8 cellular contexts compared by ENCODE assay signal in genomic region chr2:219459460-219460311, GRCh38. TPM values are rescaled to one million over a fixed set of nuclear protein-coding genes. Genes with fewer than 3 reads are reported as not detected.
A peak's percentile ranks its signal among the peaks of the same experiment; 100 is the strongest.
DNase-seq lines count a peak whose midpoint lies in the region; ATAC-seq, FAIRE-seq and TF ChIP-seq lines count a peak whose summit lies in the region.

No MANE protein-coding gene starts in this region.

- ATAC-seq in GM18868 (IDR thresholded peaks at IDR 0.05; ENCODE audit: unreplicated experiment) (peak; percentile 76), HG03460 (IDR thresholded peaks at IDR 0.05; ENCODE audit: unreplicated experiment) (peak; percentile 74)

- H3K36me3 Mint-ChIP-seq in MCF 10A (ENCODE audit: insufficient read depth, unreplicated experiment), result peaks cover 12% of the 10 kb centered on the region

- TF ChIP-seq CTCF in SK-N-SH (IDR thresholded peaks at IDR 0.05) (peak; percentile 87), MCF 10A (IDR thresholded peaks at IDR 0.05; ENCODE audit: unreplicated experiment) (peak; percentile 76), keratinocyte (optimal IDR thresholded peaks at IDR 0.05 in 1 of 3, IDR thresholded peaks at IDR 0.05 in 1 of 3, conservative IDR thresholded peaks at IDR 0.05 in 1 of 3; ENCODE audit: extremely low read depth in 1 of 3, insufficient read depth in 2 of 3, low read length in 3 of 3) (peak in 2 of 3 experiments; percentile 92 to 93)

- H2AFZ ChIP-seq in SK-N-SH (ENCODE audit: low read depth), result no peak overlapping the region
- no peak overlapping the region for H2AFZ ChIP-seq in keratinocyte (ENCODE audit: control insufficient read depth, low read length)

- H3F3A ChIP-seq in SK-N-SH (replicated peaks; ENCODE audit: insufficient read depth), result peaks cover 9% of the 10 kb centered on the region

- H3K4me3 ChIP-seq in SK-N-SH (ENCODE audit: low read depth in 2 of 2, low read length in 1 of 2) (no peak overlapping the region), keratinocyte (ENCODE audit: control insufficient read depth in 2 of 3, extremely low read depth in 1 of 3, insufficient read depth in 2 of 3, low read depth in 1 of 3, low read length in 3 of 3) (no peak overlapping the region)

- H3K9ac ChIP-seq in SK-N-SH (no peak overlapping the region), keratinocyte (ENCODE audit: control insufficient read depth, extremely low read depth, insufficient read depth, low read length) (no peak overlapping the region)

- H4K20me1 ChIP-seq in SK-N-SH (ENCODE audit: insufficient read depth) (no peaks in the 10 kb centered on the region), keratinocyte (ENCODE audit: control insufficient read depth, extremely low read depth, insufficient read depth, low read length) (no peaks in the 10 kb centered on the region)

- intact Hi-C loops in MCF 10A (cut with micrococcal nuclease), result loop anchor here (1.0 to 2.0 kb wide), 2 partner anchors 29 to 71 kb away; no protein-coding TSS in a partner anchor

- peak; percentile 77 for TF ChIP-seq RAD21 in SK-N-SH (IDR thresholded peaks at IDR 0.05; ENCODE audit: low read length)

- no TSS peak for BruUV-seq in MCF 10A (replicated peaks; lab: Mats Ljungman, UMichigan)

- H3K79me2 ChIP-seq in SK-N-SH (ENCODE audit: insufficient read depth), result peaks cover 10% of the 10 kb centered on the region; the same call in 1 of the 2 replicates
- H3K79me2 ChIP-seq in keratinocyte (ENCODE audit: control insufficient read depth, insufficient read depth, low read length), result no peaks in the 10 kb centered on the region

- peak; percentile 20 for FAIRE-seq in keratinocyte (lab: Jason Lieb, UNC)

- no peaks in the 10 kb centered on the region for H3K27me3 Mint-ChIP-seq in MCF 10A (ENCODE audit: insufficient read depth, unreplicated experiment)

- peak overlapping the region; percentile 29 to 92; a peak in 3 of 4 replicates for H3K27ac ChIP-seq in SK-N-SH (ENCODE audit: low read depth in 2 of 2, low read length in 1 of 2)
- H3K27ac ChIP-seq in keratinocyte (ENCODE audit: control insufficient read depth, insufficient read depth, low read length), result no peak overlapping the region

- peak; percentile 24 to 31 for DNase-seq in AML-193 (lab: John Stamatoyannopoulos, UW)
- peak; percentile 88 for DNase-seq in SK-N-SH
- peak; percentile 55 for DNase-seq in MCF 10A (ENCODE audit: unreplicated experiment)
- no peak for DNase-seq in keratinocyte (ENCODE audit: low read depth, low spot score)
- peak; percentile 19 for DNase-seq in stimulated activated CD4-positive, alpha-beta T cell treated with anti-CD3 and anti-CD28 coated beads, Interleukin-2, amount 100 ng/mL, for 4 hours (ENCODE audit: low read depth)
- no peak for DNase-seq in MV-4-11 (lab: John Stamatoyannopoulos, UW)

- no peak overlapping the region for H3K27ac Mint-ChIP-seq in MCF 10A (ENCODE audit: low read depth, unreplicated experiment)

- CTCF ChIA-PET in SK-N-SH (lab: Yijun Ruan, JAX) (interaction anchor here (0.6 to 10.9 kb wide), 29 partner anchors 10 to 301 kb away, joined by 3 to 159 read pairs (median 6); partner anchors contain the start of genes ASIC4, CHPF and SPEG), MCF 10A (lab: Yijun Ruan, JAX) (interaction anchor here (0.5 to 5.0 kb wide), 10 partner anchors 19 to 614 kb away, joined by 3 to 41 read pairs (median 4); no protein-coding TSS in a partner anchor)

- no peak overlapping the region for H3K4me3 Mint-ChIP-seq in MCF 10A (ENCODE audit: unreplicated experiment)

- H3K4me2 ChIP-seq in SK-N-SH (peak overlapping the region; percentile 78), keratinocyte (ENCODE audit: control insufficient read depth, extremely low read depth, insufficient read depth, low read depth, low read length) (no peak overlapping the region)

- H3K9me3 Mint-ChIP-seq in MCF 10A (ENCODE audit: unreplicated experiment), result no peaks in the 10 kb centered on the region

- peaks cover 6% of the 10 kb centered on the region for H3K4me1 Mint-ChIP-seq in MCF 10A (ENCODE audit: insufficient read depth, unreplicated experiment)

- H3K9me1 ChIP-seq in keratinocyte (ENCODE audit: control insufficient read depth, extremely low read depth, insufficient read depth, low read length), result peaks cover 5% of the 10 kb centered on the region

- POLR2A ChIA-PET in SK-N-SH (lab: Yijun Ruan, JAX) (interaction anchor here (0.6 to 2.3 kb wide), 12 partner anchors 15 to 70 kb away, joined by 3 to 15 read pairs (median 4); partner anchors contain the start of gene GMPPA), MCF 10A (lab: Yijun Ruan, JAX) (no interaction called here)

- no peaks in the 10 kb centered on the region for H3K27me3 ChIP-seq in SK-N-SH (ENCODE audit: insufficient read depth)
- no peaks in the 10 kb centered on the region for H3K27me3 ChIP-seq in keratinocyte (ENCODE audit: control insufficient read depth, extremely low read depth, insufficient read depth, low read length)

- H3K4me1 ChIP-seq in SK-N-SH (ENCODE audit: control insufficient read depth in 1 of 2, insufficient read depth in 2 of 2, low read depth in 1 of 2, low read length in 1 of 2) (peaks cover 17 to 27% of the 10 kb centered on the region in 2 experiments), keratinocyte (ENCODE audit: control insufficient read depth, extremely low read depth, insufficient read depth, low read length) (peaks cover 20% of the 10 kb centered on the region)

- H3K36me3 ChIP-seq in SK-N-SH (replicated peaks in 1 of 2; ENCODE audit: control insufficient read depth in 1 of 2, insufficient read depth in 2 of 2, low read length in 1 of 2) (peaks cover 23 to 54% of the 10 kb centered on the region in 2 experiments), keratinocyte (ENCODE audit: control insufficient read depth in 2 of 2, extremely low read depth in 1 of 2, insufficient read depth in 2 of 2, low read length in 2 of 2) (peaks cover 11 to 14% of the 10 kb centered on the region in 2 experiments)

- TF ChIP-seq EP300 in SK-N-SH (IDR thresholded peaks at IDR 0.05; ENCODE audit: borderline replicate concordance in 1 of 2, low read depth in 1 of 2, low read length in 1 of 2), result no peak

- no peaks in the 10 kb centered on the region for H3K9me3 ChIP-seq in SK-N-SH
- no peaks in the 10 kb centered on the region for H3K9me3 ChIP-seq in keratinocyte (ENCODE audit: control insufficient read depth, low read depth, low read length)

- dilution Hi-C loops in keratinocyte (cut with MboI; ENCODE audit: extremely low pct_ligation_motif_present, low sequenced_read_pairs), result no loop called here

- H3K9me2 ChIP-seq in SK-N-SH, result no peaks in the 10 kb centered on the region

- 65% methylated on average over 11 of the region's 14 CpGs for WGBS in SK-N-SH (ENCODE audit: low lambda C conversion rate)

RNA-seq across cellular contexts. Expression of gene SPEG, which starts 25.0 kb away (rescaled TPM):
- 98.3 and 107 TPM in 2 replicates for polyA plus RNA-seq in SK-N-SH (2012; rRNA removed)
- polyA plus RNA-seq in SK-N-SH (2012; cell fraction: cytosol; rRNA removed), result 27.8 and 36.3 TPM in 2 replicates
- 717 and 872 TPM in 2 replicates for polyA plus RNA-seq in SK-N-SH (2012; cell fraction: nucleus; rRNA removed)
- 23.3 and 25.7 TPM in 2 replicates for total RNA-seq in MCF 10A (2022)
- 18.8 to 36.1 TPM (median 19.0 TPM) in 3 replicates for polyA plus RNA-seq in keratinocyte
- polyA plus RNA-seq in keratinocyte (2011; ENCODE audit: low read depth), result 2.0 TPM
- polyA plus RNA-seq in keratinocyte (2011; cell fraction: cytosol; rRNA removed), result 4.6 and 13.7 TPM in 2 replicates
- polyA plus RNA-seq in keratinocyte (2011; cell fraction: nucleus; rRNA removed), result 94.3 and 140 TPM in 2 replicates
- 8.8 and 25.2 TPM in 2 replicates for polyA plus RNA-seq in keratinocyte (2012; ENCODE audit: low replicate concordance)
- 11.7 to 26.6 TPM (median 19.3 TPM) in 3 replicates for polyA minus RNA-seq in keratinocyte
- 8.2 TPM for polyA minus RNA-seq in keratinocyte (2011; cell fraction: cytosol; rRNA and poly(A)+ RNA removed)
- polyA minus RNA-seq in keratinocyte (2011; cell fraction: nucleus; rRNA and poly(A)+ RNA removed), result 32.8 and 39.4 TPM in 2 replicates

RNA-seq across cellular contexts. Expression of gene GMPPA, which starts 39.0 kb away (rescaled TPM):
- polyA plus RNA-seq in SK-N-SH (2012; rRNA removed) (61.3 and 75.1 TPM in 2 replicates), keratinocyte (50.6 to 63.4 TPM (median 57.6 TPM) in 3 replicates)
- 27.7 and 39.9 TPM in 2 replicates for polyA plus RNA-seq in SK-N-SH (2012; cell fraction: cytosol; rRNA removed)
- 157 and 170 TPM in 2 replicates for polyA plus RNA-seq in SK-N-SH (2012; cell fraction: nucleus; rRNA removed)
- 70.7 and 80.2 TPM in 2 replicates for total RNA-seq in MCF 10A (2022)
- 4.1 TPM for polyA plus RNA-seq in keratinocyte (2011; ENCODE audit: low read depth)
- 50.5 and 53.2 TPM in 2 replicates for polyA plus RNA-seq in keratinocyte (2011; cell fraction: cytosol; rRNA removed)
- polyA plus RNA-seq in keratinocyte (2011; cell fraction: nucleus; rRNA removed), result 64.4 and 79.0 TPM in 2 replicates
- polyA plus RNA-seq in keratinocyte (2012; ENCODE audit: low replicate concordance), result 25.4 and 39.5 TPM in 2 replicates
- 66.2 to 112 TPM (median 83.0 TPM) in 3 replicates for polyA minus RNA-seq in keratinocyte
- polyA minus RNA-seq in keratinocyte (2011; cell fraction: cytosol; rRNA and poly(A)+ RNA removed), result 50.5 TPM
- polyA minus RNA-seq in keratinocyte (2011; cell fraction: nucleus; rRNA and poly(A)+ RNA removed), result 23.8 and 26.3 TPM in 2 replicates

RNA-seq across cellular contexts. Expression of gene DES, which starts 41.5 kb away (rescaled TPM):
- polyA plus RNA-seq in SK-N-SH (2012; rRNA removed), result 0.21 and 0.28 TPM in 2 replicates
- polyA plus RNA-seq in SK-N-SH (2012; cell fraction: cytosol; rRNA removed), result 0.18 and 0.20 TPM in 2 replicates
- polyA plus RNA-seq in SK-N-SH (2012; cell fraction: nucleus; rRNA removed), result 0.07 and 0.26 TPM in 2 replicates
- not detected in 2 replicates for total RNA-seq in MCF 10A (2022)
- polyA plus RNA-seq in keratinocyte, result not detected in 3 replicates
- polyA plus RNA-seq in keratinocyte (2011; ENCODE audit: low read depth), result not detected
- polyA plus RNA-seq in keratinocyte (2011; cell fraction: cytosol; rRNA removed), result not detected in 2 replicates
- 0.16 TPM in 1 of 2 replicates, not detected in the other for polyA plus RNA-seq in keratinocyte (2011; cell fraction: nucleus; rRNA removed)
- 0.68 TPM in 1 of 2 replicates, not detected in the other for polyA plus RNA-seq in keratinocyte (2012; ENCODE audit: low replicate concordance)
- polyA minus RNA-seq in keratinocyte, result not detected in 3 replicates
- polyA minus RNA-seq in keratinocyte (2011; cell fraction: cytosol; rRNA and poly(A)+ RNA removed), result not detected
- polyA minus RNA-seq in keratinocyte (2011; cell fraction: nucleus; rRNA and poly(A)+ RNA removed), result not detected in 2 replicates

RNA-seq across cellular contexts. Expression of gene ASIC4, which starts 54.6 kb away (rescaled TPM):
- 0.05 and 0.10 TPM in 2 replicates for polyA plus RNA-seq in SK-N-SH (2012; rRNA removed)
- 0.04 and 0.30 TPM in 2 replicates for polyA plus RNA-seq in SK-N-SH (2012; cell fraction: cytosol; rRNA removed)
- 0.79 and 1.00 TPM in 2 replicates for polyA plus RNA-seq in SK-N-SH (2012; cell fraction: nucleus; rRNA removed)
- 0.17 TPM in 1 of 2 replicates, not detected in the other for total RNA-seq in MCF 10A (2022)
- polyA plus RNA-seq in keratinocyte, result not detected in 3 replicates
- not detected for polyA plus RNA-seq in keratinocyte (2011; ENCODE audit: low read depth)
- polyA plus RNA-seq in keratinocyte (2011; cell fraction: cytosol; rRNA removed), result not detected in 2 replicates
- polyA plus RNA-seq in keratinocyte (2011; cell fraction: nucleus; rRNA removed), result 0.05 TPM in 1 of 2 replicates, not detected in the other
- 0.11 TPM in 1 of 2 replicates, not detected in the other for polyA plus RNA-seq in keratinocyte (2012; ENCODE audit: low replicate concordance)
- polyA minus RNA-seq in keratinocyte, result not detected in 3 replicates
- polyA minus RNA-seq in keratinocyte (2011; cell fraction: cytosol; rRNA and poly(A)+ RNA removed), result not detected
- polyA minus RNA-seq in keratinocyte (2011; cell fraction: nucleus; rRNA and poly(A)+ RNA removed), result not detected in 2 replicates

Comparison
In these comparisons a context has a peak if more than half of its experiments do, and no peak if none do; other contexts are left out.
1. DNase-seq: peak in AML-193 (2 of 2), SK-N-SH (single experiment), MCF 10A (single experiment) and stimulated activated CD4-positive, alpha-beta T cell treated with anti-CD3 and anti-CD28 coated beads, Interleukin-2, amount 100 ng/mL, for 4 hours (single experiment); none in keratinocyte (single experiment) and MV-4-11 (single experiment).
2. Peak in every context shown above with its lines, with median percentiles within 50 percentile points of each other: CTCF ChIP-seq.